22 cellular contexts compared by ENCODE assay signal in the genomic region with DNA sequence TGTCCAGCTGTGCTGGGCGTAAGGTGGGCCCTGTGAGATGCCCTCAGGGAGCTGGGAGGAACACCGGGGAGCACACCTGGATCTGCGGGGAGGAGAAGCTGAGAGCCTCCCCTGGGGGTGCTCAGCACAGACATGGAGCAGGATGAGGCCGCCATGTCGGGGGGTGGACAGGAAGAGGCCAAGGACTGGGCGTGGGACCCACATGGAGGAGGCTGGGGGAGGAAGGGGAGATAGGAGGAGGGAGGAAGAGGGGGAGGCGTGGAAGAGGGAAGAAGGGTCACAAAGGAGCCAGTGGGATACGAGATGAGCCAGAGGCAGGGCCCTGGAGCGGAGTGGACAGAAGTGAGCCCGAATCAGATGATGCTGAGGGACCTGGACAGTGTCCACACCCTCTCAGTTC.
DNase-seq lines count a peak whose midpoint lies in the region; ATAC-seq and TF ChIP-seq lines count a peak whose summit lies in the region.
"Had no signal": no experiment of that assay in that cellular context is flagged by ENCODE, and none has a peak within 500 bp of the region (broad histone marks: within the 10 kb centered on the region; RNA-seq: fewer than 3 reads in every experiment).

No MANE protein-coding gene starts in this region.

- H3K36me3 Mint-ChIP-seq in effector memory CD8-positive, alpha-beta T cell (ENCODE audit: insufficient read depth) = no peaks in the 10 kb centered on the region

- peaks cover 12 to 23% of the 10 kb centered on the region in 2 donors for H3K4me1 Mint-ChIP-seq in effector memory CD8-positive, alpha-beta T cell (ENCODE audit: low read depth in 2 of 2)

- H3K27me3 Mint-ChIP-seq in effector memory CD8-positive, alpha-beta T cell = no peaks in the 10 kb centered on the region

- peak; percentile 4 for DNase-seq in BE2C
- DNase-seq in H7 = peak; percentile 36
- no peak for DNase-seq in effector memory CD8-positive, alpha-beta T cell
- peak; percentile 15 for DNase-seq in sigmoid colon
- no peak for DNase-seq in NCI-H82 (lab: John Stamatoyannopoulos, UW)
- no peak for DNase-seq in SW480 (ENCODE audit: low spot score)
- no peak for DNase-seq in activated CD4-positive, CD25-positive, alpha-beta regulatory T cell treated with anti-CD3 and anti-CD28 coated beads, Interleukin-2, amount 50 U/mL, for 72 hours
- DNase-seq in effector CD4-positive, alpha-beta T cell = no peak
- DNase-seq: activated naive CD4-positive, alpha-beta T cell; DMS79 treated with DMSO at 0.1 percent for 48 hours; foreskin keratinocyte; Kasumi-1; NCI-H1092 treated with DMSO at 0.1 percent for 48 hours; NCI-H2081 treated with DMSO at 0.1 percent for 48 hours; NCI-H446 treated with DMSO at 0.1 percent for 48 hours; nephron progenitor cell; small intestine; stimulated activated CD4-positive, alpha-beta T cell treated with anti-CD3 and anti-CD28 coated beads, Interleukin-4, amount 100 ng/mL, for 1 hour; T-helper 9 cell had no signal

- H3K27ac Mint-ChIP-seq in effector memory CD8-positive, alpha-beta T cell = peak overlapping the region; percentile 57 to 86
- H3K27ac Mint-ChIP-seq: nephron progenitor cell had no signal

- H3K9me3 ChIP-seq in BE2C (no peaks in the 10 kb centered on the region), sigmoid colon (no peaks in the 10 kb centered on the region)

- H3K4me1 ChIP-seq in BE2C (no peaks in the 10 kb centered on the region), sigmoid colon (no peaks in the 10 kb centered on the region)
- H3K4me1 ChIP-seq: foreskin keratinocyte had no signal

- TF ChIP-seq CTCF in BE2C (IDR thresholded peaks at IDR 0.05; ENCODE audit: low read depth, low read length) (no peak), sigmoid colon (IDR thresholded peaks at IDR 0.05) (no peak)

- no peak for ATAC-seq in effector memory CD8-positive, alpha-beta T cell (replicated peaks)
- ATAC-seq: activated CD4-positive, CD25-positive, alpha-beta regulatory T cell treated with anti-CD3 and anti-CD28 coated beads, Interleukin-2, amount 50 U/mL, for 24 hours; foreskin keratinocyte; SK-N-SH treated with all-trans-retinoic acid at 6 μM for 48 hours had no signal

- H3K4me3 Mint-ChIP-seq in effector memory CD8-positive, alpha-beta T cell = no peak overlapping the region
- H3K4me3 Mint-ChIP-seq: nephron progenitor cell had no signal

- H3K36me3 ChIP-seq in BE2C (no peaks in the 10 kb centered on the region), H7 (replicated peaks; ENCODE audit: control insufficient read depth, insufficient read depth, low read length) (no peaks in the 10 kb centered on the region), sigmoid colon (no peaks in the 10 kb centered on the region)

- H3K27me3 ChIP-seq in BE2C (no peaks in the 10 kb centered on the region), H7 (ENCODE audit: control insufficient read depth, insufficient read depth, low read length) (no peaks in the 10 kb centered on the region), sigmoid colon (no peaks in the 10 kb centered on the region)

- no peak for TF ChIP-seq POLR2A in sigmoid colon (IDR thresholded peaks at IDR 0.05)

- H3K27ac ChIP-seq in sigmoid colon = no peak overlapping the region
- H3K27ac ChIP-seq: epithelial cell of prostate, foreskin keratinocyte had no signal

- no peak for TF ChIP-seq EP300 in sigmoid colon (IDR thresholded peaks at IDR 0.05)

- intact Hi-C loops in sigmoid colon (cut with DNase I) = no loop called here

- 90 to 96% methylated on average over 10 of the region's 10 CpGs for WGBS in sigmoid colon, 2 donors

- no peaks in the 10 kb centered on the region for H3K9me3 Mint-ChIP-seq in effector memory CD8-positive, alpha-beta T cell
- H3K9me3 Mint-ChIP-seq: nephron progenitor cell had no signal

- H3K4me3 ChIP-seq in BE2C (ENCODE audit: low read depth, low read length) (no peak overlapping the region), H7 (ENCODE audit: insufficient read depth, low read depth, low read length) (no peak overlapping the region), sigmoid colon (no peak overlapping the region)

Comparison
In these comparisons a context has a peak if more than half of its experiments do, and no peak if none do; other contexts are left out.
1. DNase-seq: peak in BE2C (single experiment), H7 (single experiment) and sigmoid colon (single experiment); none in effector memory CD8-positive, alpha-beta T cell (0 of 3), NCI-H82 (single experiment), SW480 (single experiment), activated CD4-positive, CD25-positive, alpha-beta regulatory T cell treated with anti-CD3 and anti-CD28 coated beads, Interleukin-2, amount 50 U/mL, for 72 hours (single experiment) and effector CD4-positive, alpha-beta T cell (single experiment).